31 cellular contexts compared by ENCODE assay signal in genomic region chr17:44859701-44860100, GRCh38. TPM values are rescaled to one million over a fixed set of nuclear protein-coding genes. Genes with fewer than 3 reads are reported as not detected.
"Had no signal": no experiment of that assay in that cellular context is flagged by ENCODE, and none has a peak within 500 bp of the region (broad histone marks: within the 10 kb centered on the region; RNA-seq: fewer than 3 reads in every experiment).

No MANE protein-coding gene starts in this region.

- H3K27ac ChIP-seq: body of pancreas, SK-N-MC, VCaP had no signal

- H3K27me3 ChIP-seq: body of pancreas had no signal

- H3K27me3 Mint-ChIP-seq: activated CD4-positive, alpha-beta memory T cell treated with anti-CD3 and anti-CD28 coated beads, Interleukin-2, amount 10 ng/mL, durations not matched to agents 7 days and 5 days; activated CD4-positive, alpha-beta T cell treated with anti-CD3 and anti-CD28 coated beads for 36 hours; activated naive CD4-positive, alpha-beta T cell treated with anti-CD3 and anti-CD28 coated beads, Interleukin-2, amount 50 U/mL, for 24 hours had no signal

- H3K4me1 Mint-ChIP-seq: activated CD4-positive, alpha-beta memory T cell treated with anti-CD3 and anti-CD28 coated beads, Interleukin-2, amount 10 ng/mL, durations not matched to agents 7 days and 5 days; activated CD4-positive, alpha-beta T cell treated with anti-CD3 and anti-CD28 coated beads for 36 hours; activated naive CD4-positive, alpha-beta T cell treated with anti-CD3 and anti-CD28 coated beads, Interleukin-2, amount 50 U/mL, for 24 hours had no signal

- H3K9me3 Mint-ChIP-seq: activated CD4-positive, alpha-beta memory T cell treated with anti-CD3 and anti-CD28 coated beads, Interleukin-2, amount 10 ng/mL, durations not matched to agents 7 days and 5 days; activated naive CD4-positive, alpha-beta T cell treated with anti-CD3 and anti-CD28 coated beads, Interleukin-2, amount 50 U/mL, for 24 hours had no signal

- DNase-seq: activated CD4-positive, alpha-beta memory T cell treated with anti-CD3 and anti-CD28 coated beads, Interleukin-2, amount 10 ng/mL, durations not matched to agents 7 days and 5 days; activated CD4-positive, alpha-beta T cell treated with anti-CD3 and anti-CD28 coated beads for 36 hours; activated CD4-positive, alpha-beta T cell treated with anti-CD3 and anti-CD28 coated beads, Interleukin-2, amount 50 U/mL, for 1 hour; activated CD8-positive, alpha-beta memory T cell treated with anti-CD3 and anti-CD28 coated beads, Interleukin-2, amount 50 U/mL, for 48 hours; activated effector memory CD4-positive, alpha-beta T cell treated with Interleukin-2 at 50 U/mL for 16 hours; activated naive CD4-positive, alpha-beta T cell; activated T-cell treated with anti-CD3 and anti-CD28 coated beads, Interleukin-2, amount 50 U/mL, for 1 hour; body of pancreas; central memory CD4-positive, alpha-beta T cell; Karpas-422; MM.1S; NCI-H1105; NCI-H1436; NCI-H1694 treated with DMSO at 0.1 percent for 48 hours; NCI-H2029 treated with DMSO at 0.1 percent for 48 hours; NCI-H345; NCI-H510A; NCI-H526 treated with DMSO at 0.1 percent for 48 hours; NCI-H82; NK-92 treated with Interleukin-12 subunit alpha and Interleukin-12 subunit beta, amount 100 ng/mL, for 24 hours; OCI-M1; RPMI8226; T-helper 1 cell had no signal

- H3K27ac Mint-ChIP-seq: activated CD4-positive, alpha-beta memory T cell treated with anti-CD3 and anti-CD28 coated beads, Interleukin-2, amount 10 ng/mL, durations not matched to agents 7 days and 5 days; activated CD4-positive, alpha-beta T cell treated with anti-CD3 and anti-CD28 coated beads for 36 hours; activated naive CD4-positive, alpha-beta T cell treated with anti-CD3 and anti-CD28 coated beads, Interleukin-2, amount 50 U/mL, for 24 hours had no signal

- FAIRE-seq: bronchial epithelial cell had no signal

- H3K9me3 ChIP-seq: body of pancreas had no signal

- H3K4me1 ChIP-seq: body of pancreas had no signal

- H3K4me3 Mint-ChIP-seq: activated CD4-positive, alpha-beta memory T cell treated with anti-CD3 and anti-CD28 coated beads, Interleukin-2, amount 10 ng/mL, durations not matched to agents 7 days and 5 days; activated CD4-positive, alpha-beta T cell treated with anti-CD3 and anti-CD28 coated beads for 36 hours; activated naive CD4-positive, alpha-beta T cell treated with anti-CD3 and anti-CD28 coated beads, Interleukin-2, amount 50 U/mL, for 24 hours had no signal

- H3K4me3 ChIP-seq: body of pancreas, SK-N-MC had no signal

- ATAC-seq: activated CD4-positive, alpha-beta T cell treated with anti-CD3 and anti-CD28 coated beads for 36 hours; body of pancreas; Panc1; Right ventricle myocardium inferior had no signal

RNA-seq across cellular contexts. Expression of gene HIGD1B, which starts 12.0 kb away (rescaled TPM):
- total RNA-seq: activated CD4-positive, alpha-beta memory T cell treated with anti-CD3 and anti-CD28 coated beads, Interleukin-2, amount 10 ng/mL, durations not matched to agents 7 days and 5 days; activated CD4-positive, alpha-beta T cell treated with anti-CD3 and anti-CD28 coated beads for 36 hours; bronchial epithelial cell; T-helper 2 cell treated with Interferon-gamma antibody and Interleukin-4, amounts not matched to agents 100 ng/mL and 5 ng/mL, for 36 hours had no signal
- polyA plus RNA-seq: aorta had no signal

RNA-seq across cellular contexts. Expression of gene GFAP, which starts 55.6 kb away (rescaled TPM):
- total RNA-seq: activated CD4-positive, alpha-beta memory T cell treated with anti-CD3 and anti-CD28 coated beads, Interleukin-2, amount 10 ng/mL, durations not matched to agents 7 days and 5 days; activated CD4-positive, alpha-beta T cell treated with anti-CD3 and anti-CD28 coated beads for 36 hours; bronchial epithelial cell; T-helper 2 cell treated with Interferon-gamma antibody and Interleukin-4, amounts not matched to agents 100 ng/mL and 5 ng/mL, for 36 hours had no signal
